ENCODE assay signal across 8 cellular contexts in genomic region chr6:36874016-36874442, GRCh38. TPM values are rescaled to one million over a fixed set of nuclear protein-coding genes. Genes with fewer than 3 reads are reported as not detected.
DNase-seq lines count a peak whose midpoint lies in the region; ATAC-seq, FAIRE-seq and TF ChIP-seq lines count a peak whose summit lies in the region.

No MANE protein-coding gene starts in this region.

- H3K4me1 Mint-ChIP-seq in immature natural killer cell: peaks cover 28 to 31% of the 10 kb centered on the region in 2 donors

- peak; percentile 89 for FAIRE-seq in GM19239 (lab: Jason Lieb, UNC)

- H3K36me3 Mint-ChIP-seq in immature natural killer cell: peaks cover 0 to 10% (median 6%) of the 10 kb centered on the region in 3 donors

- 5 to 10% (median 6%) methylated on average over 9 of the region's 9 CpGs for WGBS in adrenal gland, 4 donors
- 1 to 7% (median 4%) methylated on average over 9 of the region's 9 CpGs for WGBS in stomach, 5 donors

- DNase-seq in GM19239 (ENCODE audit: insufficient read length, low spot score) (no peak), adrenal gland (peak in 3 of 7 donors; percentile 35 to 76 (median 73)), immature natural killer cell (no peak), stomach (no peak), H4 (ENCODE audit: low spot score) (no peak), NCI-H128 (lab: John Stamatoyannopoulos, UW; ENCODE audit: unreplicated experiment) (no peak)

- H3K9me3 ChIP-seq in adrenal gland (replicated peaks in 1 of 3) (no peaks in the 10 kb centered on the region), stomach (no peaks in the 10 kb centered on the region)

- no peak for TF ChIP-seq POLR2A in adrenal gland (IDR thresholded peaks at IDR 0.05)
- no peak for TF ChIP-seq POLR2A in stomach (IDR thresholded peaks at IDR 0.05)

- TF ChIP-seq CTCF in 22Rv1 (IDR thresholded peaks at IDR 0.05) (no peak), adrenal gland (IDR thresholded peaks at IDR 0.05) (no peak), stomach (IDR thresholded peaks at IDR 0.05) (no peak)

- H3K27ac Mint-ChIP-seq in immature natural killer cell: peak overlapping the region; percentile 76 to 99 (median 96)

- no peak for TF ChIP-seq EP300 in stomach (IDR thresholded peaks at IDR 0.05)

- H3K27me3 ChIP-seq in adrenal gland (no peaks in the 10 kb centered on the region), stomach (no peaks in the 10 kb centered on the region)

- ATAC-seq in HG03135 (IDR thresholded peaks at IDR 0.05; ENCODE audit: unreplicated experiment): no peak

- H3K4me3 ChIP-seq in adrenal gland (peak overlapping the region; percentile 77 to 88 (median 86)), stomach (peak overlapping the region; percentile 80 to 92 (median 84))

- peak overlapping the region; percentile 97 to 99 (median 99) for H3K4me3 Mint-ChIP-seq in immature natural killer cell

- H3K9me3 Mint-ChIP-seq in immature natural killer cell: no peaks in the 10 kb centered on the region

- peaks cover 5 to 19% of the 10 kb centered on the region in 2 donors for H3K4me1 ChIP-seq in adrenal gland (replicated peaks in 1 of 2)
- H3K4me1 ChIP-seq in stomach: peaks cover 10 to 28% (median 16%) of the 10 kb centered on the region in 4 donors

- peaks cover 0 to 6% (median 5%) of the 10 kb centered on the region in 3 donors for H3K27me3 Mint-ChIP-seq in immature natural killer cell (ENCODE audit: low read depth in 3 of 3)

- peak overlapping the region; percentile 89 for H3K27ac ChIP-seq in 22Rv1
- peak overlapping the region in 3 of 5 donors; percentile 86 to 95 (median 86) for H3K27ac ChIP-seq in adrenal gland
- H3K27ac ChIP-seq in stomach: peak overlapping the region in 4 of 5 donors; percentile 85 to 92 (median 91)

- H3K36me3 ChIP-seq in adrenal gland (replicated peaks in 1 of 2): peaks cover 0 to 11% of the 10 kb centered on the region in 2 donors
- H3K36me3 ChIP-seq in stomach: peaks cover 0 to 23% (median 21%) of the 10 kb centered on the region in 4 donors

- intact Hi-C loops in adrenal gland (cut with DNase I): no loop called here
- intact Hi-C loops in stomach (cut with DNase I; ENCODE audit: low total_unique reads): no loop called here

RNA-seq across cellular contexts. Expression of gene PPIL1, which starts 0.6 kb away (rescaled TPM):
- total RNA-seq in adrenal gland (100 to 1,000 TPM in 2 of 8 donors, 10 to 100 TPM in 6; 36.4 to 138 (median 61.4) TPM), stomach (10 to 100 TPM in 2 of 5 donors, 1 to 10 TPM in 1, under 1 TPM in 1, not detected in 1; 0.87 to 19.6 (median 7.8) TPM)
- polyA plus RNA-seq in adrenal gland (100 to 1,000 TPM in 1 of 3 donors, 10 to 100 TPM in 1, 1 to 10 TPM in 1; 8.2 to 134 (median 30.5) TPM), immature natural killer cell (10 to 100 TPM; 10.8 to 18.1 (median 15.1) TPM), stomach (10 to 100 TPM; 17.1 to 33.7 (median 18.4) TPM)
- 76.8 and 78.3 TPM in 2 replicates for total RNA-seq in H4 (2014; rRNA removed; shearing (Covaris generic))

RNA-seq across cellular contexts. Expression of gene C6orf89, which starts 11.7 kb away (rescaled TPM):
- total RNA-seq in adrenal gland (100 to 1,000 TPM in 1 of 8 donors, 10 to 100 TPM in 7; 62.7 to 107 (median 89.0) TPM), stomach (10 to 100 TPM; 14.6 to 47.2 (median 37.9) TPM)
- polyA plus RNA-seq in adrenal gland (10 to 100 TPM; 17.5 to 67.3 (median 19.4) TPM), immature natural killer cell (10 to 100 TPM; 26.8 to 54.2 (median 43.8) TPM), stomach (10 to 100 TPM in 2 of 3 donors, 1 to 10 TPM in 1; 7.0 to 12.0 (median 11.4) TPM)
- 34.2 and 39.6 TPM in 2 replicates for total RNA-seq in H4 (2014; rRNA removed; shearing (Covaris generic))

RNA-seq across cellular contexts. Expression of gene CPNE5, which starts 34.8 kb away (rescaled TPM):
- total RNA-seq in adrenal gland (1 to 10 TPM in 4 of 8 donors, under 1 TPM in 3, not detected in 1; 0.26 to 3.5 (median 1.3) TPM), stomach (10 to 100 TPM in 2 of 5 donors, 1 to 10 TPM in 2, not detected in 1; 1.2 to 15.9 (median 6.7) TPM)
- polyA plus RNA-seq in adrenal gland (1 to 10 TPM in 2 of 3 donors, under 1 TPM in 1; 0.71 to 2.2 (median 1.1) TPM), immature natural killer cell (under 1 TPM; 0.29 to 0.52 (median 0.49) TPM), stomach (1 to 10 TPM; 1.5 to 2.4 (median 1.7) TPM)
- not detected in 2 replicates for total RNA-seq in H4 (2014; rRNA removed; shearing (Covaris generic))
